8 cellular contexts compared by ENCODE assay signal in genomic region chr4:6640292-6641163, GRCh38. TPM values are rescaled to one million over a fixed set of nuclear protein-coding genes. Genes with fewer than 3 reads are reported as not detected.
DNase-seq lines count a peak whose midpoint lies in the region; ATAC-seq and TF ChIP-seq lines count a peak whose summit lies in the region.

Gene MRFAP1, plus strand, starts transcription at chr4:6640685. Its CDS starts 178 bp downstream, at chr4:6640863.

- peaks cover 32% of the 10 kb centered on the region for H3K36me3 Mint-ChIP-seq in GM23338 (ENCODE audit: low read depth)
- H3K36me3 Mint-ChIP-seq in activated T-helper 1 cell treated with anti-CD3 and anti-CD28 coated beads, Interleukin-12 subunit alpha, Interleukin-12 subunit beta, Interleukin-2, Interleukin-4 antibody, amounts not matched to agents 30 ng/mL and 10 ng/mL and 1 ng/mL, durations not matched to agents 14 hours and 24 hours and 36 hours (ENCODE audit: low read depth), result peaks cover 32% of the 10 kb centered on the region
- H3K36me3 Mint-ChIP-seq in naive thymus-derived CD4-positive, alpha-beta T cell, result peaks cover 11 to 35% (median 29%) of the 10 kb centered on the region in 5 donors
- peaks cover 30% of the 10 kb centered on the region for H3K36me3 Mint-ChIP-seq in stimulated activated memory B cell treated with anti-CD40 and anti-IgM and Interleukin-4, amounts not matched to agents 10 μg/mL and 1 μg/mL and 100 μg/mL, for 72 hours

- CTCF ChIA-PET in naive thymus-derived CD4-positive, alpha-beta T cell (lab: Charles Lee), result interaction anchor here (0.6 to 1.3 kb wide), 8 partner anchors 13 to 1295 kb away, joined by 3 to 7 read pairs (median 4); partner anchors contain the start of genes BLOC1S4 and MRFAP1L1

- ATAC-seq in GM23338, result peak; percentile 88
- ATAC-seq in naive thymus-derived CD4-positive, alpha-beta T cell, result peak; percentile 94
- ATAC-seq in stimulated activated memory B cell treated with anti-CD40 and anti-IgM and Interleukin-4, amounts not matched to agents 10 μg/mL and 1 μg/mL and 100 μg/mL, for 72 hours, result peak; percentile 97

- peaks cover 19% of the 10 kb centered on the region for H3K4me1 Mint-ChIP-seq in GM23338
- H3K4me1 Mint-ChIP-seq in activated T-helper 1 cell treated with anti-CD3 and anti-CD28 coated beads, Interleukin-12 subunit alpha, Interleukin-12 subunit beta, Interleukin-2, Interleukin-4 antibody, amounts not matched to agents 30 ng/mL and 10 ng/mL and 1 ng/mL, durations not matched to agents 14 hours and 24 hours and 36 hours (ENCODE audit: low read depth), result peaks cover 24% of the 10 kb centered on the region
- H3K4me1 Mint-ChIP-seq in naive thymus-derived CD4-positive, alpha-beta T cell, result peaks cover 26 to 52% (median 37%) of the 10 kb centered on the region in 7 donors
- peaks cover 38% of the 10 kb centered on the region for H3K4me1 Mint-ChIP-seq in stimulated activated memory B cell treated with anti-CD40 and anti-IgM and Interleukin-4, amounts not matched to agents 10 μg/mL and 1 μg/mL and 100 μg/mL, for 72 hours

- H3K9me2 ChIP-seq in DOHH2 (replicated peaks; ENCODE audit: control insufficient read depth, low read length) (no peaks in the 10 kb centered on the region), GM23338 (ENCODE audit: insufficient read depth) (no peaks in the 10 kb centered on the region)

- H3K27ac Mint-ChIP-seq in GM23338, result peak within 1 kb of the TSS; percentile 95
- H3K27ac Mint-ChIP-seq in activated T-helper 1 cell treated with anti-CD3 and anti-CD28 coated beads, Interleukin-12 subunit alpha, Interleukin-12 subunit beta, Interleukin-2, Interleukin-4 antibody, amounts not matched to agents 30 ng/mL and 10 ng/mL and 1 ng/mL, durations not matched to agents 14 hours and 24 hours and 36 hours, result peak within 1 kb of the TSS; percentile 98
- H3K27ac Mint-ChIP-seq in naive thymus-derived CD4-positive, alpha-beta T cell, result peak within 1 kb of the TSS; percentile 99 to 100 (median 99)
- H3K27ac Mint-ChIP-seq in stimulated activated memory B cell treated with anti-CD40 and anti-IgM and Interleukin-4, amounts not matched to agents 10 μg/mL and 1 μg/mL and 100 μg/mL, for 72 hours, result peak within 1 kb of the TSS; percentile 99

- peak; percentile 98 for DNase-seq in GM23338 (ENCODE audit: low spot score)
- DNase-seq in LHCN-M2 (ENCODE audit: low read depth), result peak; percentile 91
- peak; percentile 90 for DNase-seq in RPMI7951 (ENCODE audit: low read depth)
- DNase-seq in activated T-helper 1 cell treated with anti-CD3 and anti-CD28 coated beads, Interleukin-12 subunit alpha, Interleukin-12 subunit beta, Interleukin-2, Interleukin-4 antibody, amounts not matched to agents 30 ng/mL and 10 ng/mL and 1 ng/mL, durations not matched to agents 14 hours and 24 hours and 36 hours (ENCODE audit: low spot score), result peak; percentile 92
- DNase-seq in fibroblast of lung (ENCODE audit: low read depth in 2 of 2), result peak; percentile 96
- DNase-seq in naive thymus-derived CD4-positive, alpha-beta T cell, result peak; percentile 84 to 97 (median 95)

- TF ChIP-seq CTCF in DOHH2 (IDR thresholded peaks at IDR 0.05; ENCODE audit: low read depth, low read length, poor library complexity, severe bottlenecking), result no peak
- no peak for TF ChIP-seq CTCF in GM23338 (conservative IDR thresholded peaks at IDR 0.05; ENCODE audit: low read depth in 2 of 2)
- TF ChIP-seq CTCF in fibroblast of lung (conservative IDR thresholded peaks at IDR 0.05 in 1 of 2, IDR thresholded peaks at IDR 0.05 in 1 of 2; ENCODE audit: low read depth in 1 of 2, low read length in 2 of 2), result no peak

- H3K27me3 ChIP-seq in DOHH2 (ENCODE audit: control insufficient read depth, low read length), result no peaks in the 10 kb centered on the region
- H3K27me3 ChIP-seq in GM23338 (ENCODE audit: insufficient read depth), result no peaks in the 10 kb centered on the region
- no peaks in the 10 kb centered on the region for H3K27me3 ChIP-seq in fibroblast of lung (ENCODE audit: control insufficient read depth, insufficient read depth, low read length)
- H3K27me3 ChIP-seq in naive thymus-derived CD4-positive, alpha-beta T cell (ENCODE audit: control insufficient read depth in 2 of 2, insufficient read depth in 2 of 2, low read length in 2 of 2), result no peaks in the 10 kb centered on the region

- POLR2A ChIA-PET in naive thymus-derived CD4-positive, alpha-beta T cell (lab: Charles Lee), result interaction anchor here (0.5 to 10.2 kb wide), 29 partner anchors 8 to 427 kb away, joined by 3 to 156 read pairs (median 6); partner anchors contain the start of genes BLOC1S4, GRPEL1, MAN2B2 and MRFAP1L1

- H3K79me2 ChIP-seq in DOHH2 (ENCODE audit: control insufficient read depth, low read length), result peaks cover 26% of the 10 kb centered on the region
- peaks cover 28% of the 10 kb centered on the region for H3K79me2 ChIP-seq in GM23338 (replicated peaks; ENCODE audit: insufficient read depth)
- H3K79me2 ChIP-seq in fibroblast of lung (ENCODE audit: control insufficient read depth, insufficient read depth, low read length), result peaks cover 26% of the 10 kb centered on the region

- H3K27ac ChIP-seq in DOHH2 (ENCODE audit: low read depth, low read length) (peak within 1 kb of the TSS; percentile 68), GM23338 (ENCODE audit: low read depth) (peak within 1 kb of the TSS; percentile 99), fibroblast of lung (ENCODE audit: insufficient read depth, low read length) (peak within 1 kb of the TSS; percentile 90)
- H3K27ac ChIP-seq in naive thymus-derived CD4-positive, alpha-beta T cell (ENCODE audit: low read depth, low read length), result peak within 1 kb of the TSS; percentile 97

- intact Hi-C loops in activated T-helper 1 cell treated with anti-CD3 and anti-CD28 coated beads, Interleukin-12 subunit alpha, Interleukin-12 subunit beta, Interleukin-2, Interleukin-4 antibody, amounts not matched to agents 30 ng/mL and 10 ng/mL and 1 ng/mL, durations not matched to agents 14 hours and 24 hours and 36 hours (cut with micrococcal nuclease), result loop anchor here (1.0 to 10.0 kb wide), 14 partner anchors 18 to 1804 kb away; partner anchors contain the start of genes ACOX3, BLOC1S4, GRPEL1 and MAN2B2
- intact Hi-C loops in naive thymus-derived CD4-positive, alpha-beta T cell (cut with micrococcal nuclease), result loop anchor here (1.0 to 5.0 kb wide), 17 partner anchors 18 to 1517 kb away; partner anchors contain the start of genes BLOC1S4 (in 2 of the 2), GRPEL1 (in 2 of the 2), MAN2B2 (in 2 of the 2) and MRFAP1L1 (in 2 of the 2)

- H3K4me3 Mint-ChIP-seq in GM23338, result peak within 1 kb of the TSS; percentile 99
- peak within 1 kb of the TSS; percentile 95 for H3K4me3 Mint-ChIP-seq in activated T-helper 1 cell treated with anti-CD3 and anti-CD28 coated beads, Interleukin-12 subunit alpha, Interleukin-12 subunit beta, Interleukin-2, Interleukin-4 antibody, amounts not matched to agents 30 ng/mL and 10 ng/mL and 1 ng/mL, durations not matched to agents 14 hours and 24 hours and 36 hours
- peak within 1 kb of the TSS; percentile 94 to 100 (median 99) for H3K4me3 Mint-ChIP-seq in naive thymus-derived CD4-positive, alpha-beta T cell
- H3K4me3 Mint-ChIP-seq in stimulated activated memory B cell treated with anti-CD40 and anti-IgM and Interleukin-4, amounts not matched to agents 10 μg/mL and 1 μg/mL and 100 μg/mL, for 72 hours, result peak within 1 kb of the TSS; percentile 99

- peak within 1 kb of the TSS; percentile 81 for H3K9ac ChIP-seq in fibroblast of lung (ENCODE audit: insufficient read depth, low read length)

- H3F3A ChIP-seq in DOHH2 (ENCODE audit: control insufficient read depth, insufficient read depth) (peaks cover 21% of the 10 kb centered on the region), GM23338 (replicated peaks; ENCODE audit: low read depth) (peaks cover 4% of the 10 kb centered on the region)

- H2AFZ ChIP-seq in GM23338, result peak within 1 kb of the TSS; percentile 97
- peak within 1 kb of the TSS; percentile 94 for H2AFZ ChIP-seq in fibroblast of lung (ENCODE audit: low read length)

- H4K20me1 ChIP-seq in DOHH2 (ENCODE audit: control insufficient read depth, insufficient read depth, low read depth, low read length) (peaks cover 13% of the 10 kb centered on the region), GM23338 (replicated peaks; ENCODE audit: insufficient read depth) (peaks cover 21% of the 10 kb centered on the region), fibroblast of lung (ENCODE audit: control insufficient read depth, extremely low read depth, insufficient read depth, low read length) (no peaks in the 10 kb centered on the region)

- H3K4me3 ChIP-seq in DOHH2 (ENCODE audit: low read length) (peak within 1 kb of the TSS; percentile 90), GM23338 (peak within 1 kb of the TSS; percentile 98), fibroblast of lung (replicated peaks in 1 of 4; ENCODE audit: control extremely low read depth in 1 of 4, insufficient read depth in 1 of 4, low read depth in 3 of 4, low read length in 4 of 4) (peak within 1 kb of the TSS; percentile 59 to 94 (median 85))
- peak within 1 kb of the TSS; percentile 100 for H3K4me3 ChIP-seq in naive thymus-derived CD4-positive, alpha-beta T cell (ENCODE audit: low read length)

- H3K9me3 ChIP-seq in DOHH2 (ENCODE audit: control insufficient read depth, insufficient read depth, low read length), result no peaks in the 10 kb centered on the region
- H3K9me3 ChIP-seq in fibroblast of lung (ENCODE audit: control insufficient read depth, insufficient read depth, low read depth, low read length), result no peaks in the 10 kb centered on the region
- no peaks in the 10 kb centered on the region for H3K9me3 ChIP-seq in naive thymus-derived CD4-positive, alpha-beta T cell (ENCODE audit: control insufficient read depth in 2 of 3, low read length in 3 of 3)

- H3K27me3 Mint-ChIP-seq in GM23338 (ENCODE audit: insufficient read depth, low read depth, poor library complexity), result peaks cover 15% of the 10 kb centered on the region
- peaks cover 1% of the 10 kb centered on the region for H3K27me3 Mint-ChIP-seq in activated T-helper 1 cell treated with anti-CD3 and anti-CD28 coated beads, Interleukin-12 subunit alpha, Interleukin-12 subunit beta, Interleukin-2, Interleukin-4 antibody, amounts not matched to agents 30 ng/mL and 10 ng/mL and 1 ng/mL, durations not matched to agents 14 hours and 24 hours and 36 hours (ENCODE audit: insufficient read depth)
- H3K27me3 Mint-ChIP-seq in naive thymus-derived CD4-positive, alpha-beta T cell, result no peaks in the 10 kb centered on the region
- no peaks in the 10 kb centered on the region for H3K27me3 Mint-ChIP-seq in stimulated activated memory B cell treated with anti-CD40 and anti-IgM and Interleukin-4, amounts not matched to agents 10 μg/mL and 1 μg/mL and 100 μg/mL, for 72 hours

- H3K4me2 ChIP-seq in DOHH2 (ENCODE audit: low read length) (peak within 1 kb of the TSS; percentile 78), GM23338 (peak within 1 kb of the TSS; percentile 98), fibroblast of lung (ENCODE audit: extremely low read depth, insufficient read depth, low read length) (peak within 1 kb of the TSS; percentile 88)

- H3K4me1 ChIP-seq in DOHH2 (ENCODE audit: control insufficient read depth, low read length) (peaks cover 18% of the 10 kb centered on the region), GM23338 (ENCODE audit: insufficient read depth) (peaks cover 16% of the 10 kb centered on the region), fibroblast of lung (ENCODE audit: control insufficient read depth, extremely low read depth, insufficient read depth, low read length) (peaks cover 7% of the 10 kb centered on the region)
- peaks cover 13 to 23% of the 10 kb centered on the region in 2 donors for H3K4me1 ChIP-seq in naive thymus-derived CD4-positive, alpha-beta T cell (ENCODE audit: control insufficient read depth in 2 of 2, insufficient read depth in 2 of 2, low read length in 2 of 2)

- H3K9me3 Mint-ChIP-seq in GM23338, result peaks cover 6% of the 10 kb centered on the region; the same call in 1 of the 3 replicates
- no peaks in the 10 kb centered on the region for H3K9me3 Mint-ChIP-seq in activated T-helper 1 cell treated with anti-CD3 and anti-CD28 coated beads, Interleukin-12 subunit alpha, Interleukin-12 subunit beta, Interleukin-2, Interleukin-4 antibody, amounts not matched to agents 30 ng/mL and 10 ng/mL and 1 ng/mL, durations not matched to agents 14 hours and 24 hours and 36 hours
- H3K9me3 Mint-ChIP-seq in naive thymus-derived CD4-positive, alpha-beta T cell, result peaks cover 0 to 7% (median 0%) of the 10 kb centered on the region in 11 donors
- H3K9me3 Mint-ChIP-seq in stimulated activated memory B cell treated with anti-CD40 and anti-IgM and Interleukin-4, amounts not matched to agents 10 μg/mL and 1 μg/mL and 100 μg/mL, for 72 hours, result no peaks in the 10 kb centered on the region

- H3K36me3 ChIP-seq in DOHH2 (ENCODE audit: control insufficient read depth, low read length), result peaks cover 32% of the 10 kb centered on the region
- peaks cover 13% of the 10 kb centered on the region for H3K36me3 ChIP-seq in GM23338 (ENCODE audit: insufficient read depth)
- peaks cover 1% of the 10 kb centered on the region for H3K36me3 ChIP-seq in fibroblast of lung (ENCODE audit: control insufficient read depth, insufficient read depth, low read length)
- H3K36me3 ChIP-seq in naive thymus-derived CD4-positive, alpha-beta T cell (ENCODE audit: control insufficient read depth in 2 of 3, insufficient read depth in 3 of 3, low read length in 3 of 3), result peaks cover 0 to 24% (median 14%) of the 10 kb centered on the region in 3 experiments

RNA-seq across cellular contexts. Expression of gene MRFAP1, which starts in this region (rescaled TPM):
- 154 and 168 TPM in 2 replicates for total RNA-seq in GM23338 (2014; rRNA removed; shearing (Covaris generic))
- polyA plus RNA-seq in GM23338 (2016; fragmentation: Nextera tagmentation; extraction: Ambion mirVana) (272 and 288 TPM in 2 replicates), fibroblast of lung (261 and 301 TPM in 2 replicates)
- total RNA-seq in LHCN-M2 (2014; rRNA removed) (99.3 and 131 TPM in 2 replicates), fibroblast of lung (92.2 and 99.1 TPM in 2 replicates)
- 333 TPM for polyA plus RNA-seq in LHCN-M2 (2012)
- total RNA-seq in RPMI7951 (2014; rRNA removed; shearing (Covaris generic)), result 110 and 112 TPM in 2 replicates
- total RNA-seq in activated T-helper 1 cell treated with anti-CD3 and anti-CD28 coated beads, Interleukin-12 subunit alpha, Interleukin-12 subunit beta, Interleukin-2, Interleukin-4 antibody, amounts not matched to agents 30 ng/mL and 10 ng/mL and 1 ng/mL, durations not matched to agents 14 hours and 24 hours and 36 hours, result 115 and 119 TPM in 2 replicates
- polyA plus RNA-seq in fibroblast of lung (2012), result 368 and 418 TPM in 2 replicates
- polyA minus RNA-seq in fibroblast of lung (ENCODE audit: low replicate concordance), result 29.6 and 39.3 TPM in 2 replicates
- total RNA-seq in naive thymus-derived CD4-positive, alpha-beta T cell, result 100 to 1,000 TPM; 120 to 187 (median 139) TPM
- 100 to 1,000 TPM; 180 to 199 TPM for polyA plus RNA-seq in naive thymus-derived CD4-positive, alpha-beta T cell

Comparison
In these comparisons a context has a peak if more than half of its experiments do, and no peak if none do; other contexts are left out.
1. Peak in every context shown above with its lines: DNase-seq, ATAC-seq, H3K4me3 ChIP-seq and H3K27ac ChIP-seq.